In genomic region chr1:202952818-202953217, GRCh38 we compare ENCODE assay signal across 8 cellular contexts. TPM values are rescaled to one million over a fixed set of nuclear protein-coding genes. Genes with fewer than 3 reads are reported as not detected.
DNase-seq lines count a peak whose midpoint lies in the region; ATAC-seq and TF ChIP-seq lines count a peak whose summit lies in the region.

No MANE protein-coding gene starts in this region.

- peaks cover 41 to 85% (median 58%) of the 10 kb centered on the region in 11 experiments for H3K36me3 ChIP-seq in BLaER1 treated with 17β-estradiol and CSF1 and Interleukin-3, amounts not matched to agents 10 nM and 100 nM
- no peaks in the 10 kb centered on the region for H3K36me3 ChIP-seq in colonic mucosa

- peak overlapping the region in 9 of 11 experiments; percentile 30 to 92 (median 84); a peak in 16 of 22 replicates for H3K27ac ChIP-seq in BLaER1 treated with 17β-estradiol and CSF1 and Interleukin-3, amounts not matched to agents 10 nM and 100 nM
- H3K27ac ChIP-seq in colonic mucosa: peak overlapping the region; percentile 31

- H3K27me3 Mint-ChIP-seq in chondrocyte (ENCODE audit: low read depth): no peaks in the 10 kb centered on the region

- H4K20me1 ChIP-seq in BLaER1 treated with 17β-estradiol and CSF1 and Interleukin-3, amounts not matched to agents 10 nM and 100 nM: peaks cover 4 to 87% (median 64%) of the 10 kb centered on the region in 11 experiments; a peak in 16 of 22 replicates

- H3K27ac Mint-ChIP-seq in chondrocyte (ENCODE audit: unreplicated experiment): no peak overlapping the region

- no peak overlapping the region for H3K4me3 Mint-ChIP-seq in chondrocyte (ENCODE audit: unreplicated experiment)

- H3K9me3 ChIP-seq in BLaER1 treated with 17β-estradiol and CSF1 and Interleukin-3, amounts not matched to agents 10 nM and 100 nM (replicated peaks in 1 of 11): no peaks in the 10 kb centered on the region
- no peaks in the 10 kb centered on the region for H3K9me3 ChIP-seq in colonic mucosa

- no peaks in the 10 kb centered on the region for H3K9me3 Mint-ChIP-seq in chondrocyte (ENCODE audit: low read depth)

- peaks cover 21% of the 10 kb centered on the region for H3K4me1 Mint-ChIP-seq in chondrocyte (ENCODE audit: low read depth)

- peak overlapping the region in 4 of 10 experiments; percentile 32 to 50 (median 41); a peak in 6 of 20 replicates for H3K4me3 ChIP-seq in BLaER1 treated with 17β-estradiol and CSF1 and Interleukin-3, amounts not matched to agents 10 nM and 100 nM
- H3K4me3 ChIP-seq in colonic mucosa: no peak overlapping the region

- peaks cover 14% of the 10 kb centered on the region for H3K36me3 Mint-ChIP-seq in chondrocyte (ENCODE audit: low read depth)

- TF ChIP-seq CTCF in colonic mucosa (IDR thresholded peaks at IDR 0.05) (no peak), chondrocyte (IDR thresholded peaks at IDR 0.05) (no peak)

- peaks cover 17 to 67% (median 55%) of the 10 kb centered on the region in 10 experiments for H3K4me1 ChIP-seq in BLaER1 treated with 17β-estradiol and CSF1 and Interleukin-3, amounts not matched to agents 10 nM and 100 nM
- H3K4me1 ChIP-seq in colonic mucosa: peaks cover 12% of the 10 kb centered on the region

- no peak for ATAC-seq in HG03439 (IDR thresholded peaks at IDR 0.05; ENCODE audit: unreplicated experiment)

- DNase-seq in NOMO-1 treated with DMSO at 0.1 percent for 48 hours (lab: John Stamatoyannopoulos, UW; ENCODE audit: unreplicated experiment): peak; percentile 93
- peak; percentile 45 for DNase-seq in colonic mucosa
- peak; percentile 85 for DNase-seq in medulla oblongata (ENCODE audit: extremely low spot score)
- no peak for DNase-seq in putamen (ENCODE audit: low spot score)
- no peak for DNase-seq in NCI-H1092 (lab: John Stamatoyannopoulos, UW)
- no peak for DNase-seq in chondrocyte (ENCODE audit: low spot score)

- H3K27me3 ChIP-seq in BLaER1 treated with 17β-estradiol and CSF1 and Interleukin-3, amounts not matched to agents 10 nM and 100 nM: no peaks in the 10 kb centered on the region
- H3K27me3 ChIP-seq in colonic mucosa: no peaks in the 10 kb centered on the region

- intact Hi-C loops in colonic mucosa (cut with DNase I): no loop called here

- H3K9ac ChIP-seq in BLaER1 treated with 17β-estradiol and CSF1 and Interleukin-3, amounts not matched to agents 10 nM and 100 nM: peak overlapping the region in 7 of 11 experiments; percentile 28 to 100 (median 75); a peak in 13 of 22 replicates
- H3K9ac ChIP-seq in colonic mucosa (ENCODE audit: low read depth in 2 of 2, low read length in 2 of 2): no peak overlapping the region

- peak overlapping the region in 8 of 11 experiments; percentile 17 to 95 (median 83); a peak in 15 of 22 replicates for H3K4me2 ChIP-seq in BLaER1 treated with 17β-estradiol and CSF1 and Interleukin-3, amounts not matched to agents 10 nM and 100 nM

RNA-seq across cellular contexts. Expression of gene ADIPOR1, which starts 5.3 kb away (rescaled TPM):
- total RNA-seq in colonic mucosa (10 to 100 TPM; 82.1 to 82.7 TPM), chondrocyte (69.3 to 73.9 TPM (median 73.7 TPM) in 3 replicates)

RNA-seq across cellular contexts. Expression of gene CYB5R1, which starts 14.2 kb away (rescaled TPM):
- total RNA-seq in colonic mucosa (10 to 100 TPM; 22.2 to 23.4 TPM), chondrocyte (45.6 to 48.9 TPM (median 46.0 TPM) in 3 replicates)

RNA-seq across cellular contexts. Expression of gene KLHL12, which starts 25.8 kb away (rescaled TPM):
- total RNA-seq in colonic mucosa (10 to 100 TPM; 28.7 to 29.6 TPM), chondrocyte (22.5 to 24.5 TPM (median 24.0 TPM) in 3 replicates)

RNA-seq across cellular contexts. Expression of gene TMEM183A, which starts 54.4 kb away (rescaled TPM):
- total RNA-seq in colonic mucosa: 100 to 1,000 TPM; 117 to 134 TPM
- total RNA-seq in chondrocyte: 51.4 to 59.1 TPM (median 55.5 TPM) in 3 replicates

Comparison
In these comparisons a context has a peak if more than half of its experiments do, and no peak if none do; other contexts are left out.
1. H3K9ac ChIP-seq: peak in BLaER1 treated with 17β-estradiol and CSF1 and Interleukin-3, amounts not matched to agents 10 nM and 100 nM (7 of 11); none in colonic mucosa (0 of 2).
2. DNase-seq: peak in NOMO-1 treated with DMSO at 0.1 percent for 48 hours (single experiment), colonic mucosa (single experiment) and medulla oblongata (single experiment); none in putamen (single experiment), NCI-H1092 (single experiment) and chondrocyte (single experiment).